ENCODE assay signal across 20 cellular contexts in the genomic region with DNA sequence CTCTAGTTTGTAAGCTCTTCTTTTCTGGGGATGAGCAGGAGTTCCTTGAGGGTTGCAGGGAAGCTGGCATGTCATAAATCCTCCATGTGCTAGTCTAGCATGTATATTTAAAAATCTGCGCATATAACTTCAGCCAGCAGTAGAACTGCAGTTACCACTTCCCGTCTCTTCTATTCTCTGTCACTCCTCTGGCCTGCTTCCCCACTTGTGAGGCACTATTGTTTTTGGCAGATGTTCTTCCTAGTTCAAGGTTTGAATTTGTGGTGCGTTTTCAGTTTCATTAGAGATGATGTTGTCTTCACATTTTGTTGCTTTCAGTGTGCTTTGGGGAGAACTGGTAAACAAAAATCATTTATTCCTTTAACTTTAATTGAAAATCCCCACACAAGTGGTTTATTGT.
A peak's percentile ranks its signal among the peaks of the same experiment; 100 is the strongest.
DNase-seq lines count a peak whose midpoint lies in the region; ATAC-seq lines count a peak whose summit lies in the region.
"Had no signal": no experiment of that assay in that cellular context is flagged by ENCODE, and none has a peak within 500 bp of the region (broad histone marks: within the 10 kb centered on the region; RNA-seq: fewer than 3 reads in every experiment).

No MANE protein-coding gene starts in this region.

- ATAC-seq in GM19025 (IDR thresholded peaks at IDR 0.05; ENCODE audit: low read depth, unreplicated experiment) (peak; percentile 49), GM21786 (IDR thresholded peaks at IDR 0.05; ENCODE audit: unreplicated experiment) (peak; percentile 50), HG03565 (IDR thresholded peaks at IDR 0.05; ENCODE audit: unreplicated experiment) (peak; percentile 63)
- ATAC-seq: stimulated activated naive CD8-positive, alpha-beta T cell treated with anti-CD3 and anti-CD28 coated beads, Interleukin-15, Interleukin-2, amounts not matched to agents 100 U/mL and 50 U/mL, for 24 hours had no signal

- peak; percentile 47 for DNase-seq in foreskin melanocyte
- no peak for DNase-seq in mucosa of gallbladder (ENCODE audit: low spot score)
- DNase-seq in CD1c-positive myeloid dendritic cell (ENCODE audit: extremely low spot score), result no peak
- DNase-seq in NCI-H2029 (lab: John Stamatoyannopoulos, UW), result no peak
- no peak for DNase-seq in SW 1271 (lab: John Stamatoyannopoulos, UW)
- DNase-seq: activated CD4-positive, alpha-beta T cell treated with anti-CD3 and anti-CD28 coated beads for 48 hours; activated CD8-positive, alpha-beta memory T cell treated with anti-CD3 and anti-CD28 coated beads, Interleukin-2, amount 50 U/mL, for 48 hours; activated naive CD4-positive, alpha-beta T cell; anterior cingulate cortex; Calu3; endodermal cell; GDM1; GOT3; kidney; NCI-H2171; Peyer's patch; stimulated activated naive CD8-positive, alpha-beta T cell treated with anti-CD3 and anti-CD28 coated beads, Interleukin-15, Interleukin-2, amounts not matched to agents 100 U/mL and 50 U/mL, for 24 hours had no signal
